Comparison of ENCODE assay signal across 22 cellular contexts in the genomic region with DNA sequence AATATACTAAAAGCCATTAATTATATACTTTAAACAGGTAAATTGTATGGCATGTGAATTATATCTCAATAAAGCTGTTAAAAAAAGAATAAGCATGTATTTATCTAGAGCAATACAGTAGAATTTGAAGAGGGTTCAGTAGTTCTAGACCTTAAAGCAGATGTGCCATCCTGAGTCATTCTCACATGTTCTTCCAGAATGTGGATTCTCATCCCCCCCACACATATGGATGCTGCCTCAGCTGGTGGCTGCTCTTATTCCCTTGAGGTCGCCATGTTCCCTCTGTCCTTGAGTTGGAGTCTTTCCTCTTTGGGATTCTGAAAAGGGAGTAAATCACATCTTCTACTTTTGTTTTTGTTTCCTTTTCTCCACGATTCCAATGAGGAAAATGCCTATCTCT.
"Had no signal": no experiment of that assay in that cellular context is flagged by ENCODE, and none has a peak within 500 bp of the region (broad histone marks: within the 10 kb centered on the region; RNA-seq: fewer than 3 reads in every experiment).

No MANE protein-coding gene starts in this region.

- DNase-seq: KBM-7, MG63, NCI-H1092, NCI-H1105 treated with DMSO at 0.1 percent for 48 hours, NCI-H1417 treated with DMSO at 0.1 percent for 48 hours, NCI-H146, NCI-H1694 treated with DMSO at 0.1 percent for 48 hours, NCI-H1930, NCI-H2081, NCI-H2107, NCI-H2227 treated with DMSO at 0.1 percent for 48 hours, NCI-H524, NCI-H526 treated with DMSO at 0.1 percent for 48 hours, NCI-H774, PC-3, SHP77 treated with DMSO at 0.1 percent for 48 hours, SJCRH30, T-helper 1 cell had no signal

- H3K27me3 ChIP-seq: MG63, SJCRH30 had no signal

- ATAC-seq: Panc1, PC-3, Right ventricle myocardium inferior, SK-N-SH treated with all-trans-retinoic acid at 6 μM for 48 hours had no signal

- H3K4me3 ChIP-seq: MG63, SJCRH30 had no signal

- H3K9me3 ChIP-seq: MG63 had no signal

- H3K4me1 ChIP-seq: SJCRH30 had no signal

- H3K27ac ChIP-seq: HL-60, SJCRH30 had no signal

- H3K36me3 ChIP-seq: MG63, SJCRH30 had no signal
